ENCODE assay signal across 18 cellular contexts in the genomic region with DNA sequence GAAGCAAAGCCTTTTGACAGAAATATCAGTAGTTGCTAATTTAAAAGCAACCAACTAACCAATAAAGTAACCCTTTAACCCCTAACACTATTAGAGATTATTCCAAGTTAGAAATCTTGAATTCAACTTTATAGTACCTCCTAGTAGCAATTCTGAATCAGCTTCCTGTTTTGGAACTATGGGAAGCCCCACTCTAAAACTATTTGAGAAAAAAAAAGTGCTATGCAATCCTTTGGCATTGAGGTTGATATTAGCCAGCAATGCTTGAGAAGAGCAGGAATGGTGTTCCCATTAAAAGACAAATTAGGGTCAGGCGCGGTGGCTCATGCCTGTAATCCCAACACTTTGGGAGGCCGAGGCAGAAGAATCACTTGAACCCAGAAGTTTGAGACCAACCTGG.
"Had no signal": no experiment of that assay in that cellular context is flagged by ENCODE, and none has a peak within 500 bp of the region (broad histone marks: within the 10 kb centered on the region; RNA-seq: fewer than 3 reads in every experiment).

No MANE protein-coding gene starts in this region.

- DNase-seq: activated naive CD4-positive, alpha-beta T cell treated with anti-CD3 and anti-CD28 coated beads for 36 hours; activated T-cell treated with anti-CD3 and anti-CD28 coated beads for 4 hours; caudate nucleus; effector memory CD4-positive, alpha-beta T cell; kidney; left ventricle myocardium inferior; natural killer cell; retina; stimulated activated CD4-positive, alpha-beta T cell treated with anti-CD3 and anti-CD28 coated beads, Interleukin-15, amount 100 ng/mL, for 24 hours; stimulated activated CD4-positive, alpha-beta T cell treated with anti-CD3 and anti-CD28 coated beads, Interleukin-4, amount 100 ng/mL, for 1 hour; stimulated activated naive B cell treated with anti-CD40 and anti-IgM and Interleukin-4, amounts not matched to agents 10 μg/mL and 1 μg/mL and 100 μg/mL, for 72 hours; tibial artery had no signal

- H3K4me3 Mint-ChIP-seq: activated naive CD4-positive, alpha-beta T cell treated with anti-CD3 and anti-CD28 coated beads for 36 hours; memory B cell; natural killer cell; stimulated activated naive B cell treated with anti-CD40 and anti-IgM and Interleukin-4, amounts not matched to agents 10 μg/mL and 1 μg/mL and 100 μg/mL, for 72 hours had no signal

- H3K9me3 Mint-ChIP-seq: activated naive CD4-positive, alpha-beta T cell treated with anti-CD3 and anti-CD28 coated beads for 36 hours; natural killer cell had no signal

- H3K4me3 ChIP-seq: coronary artery, hepatocyte, left ventricle myocardium inferior, tibial artery had no signal

- FAIRE-seq: kidney, urothelium cell line had no signal

- H3K4me1 Mint-ChIP-seq: memory B cell had no signal

- H3K36me3 ChIP-seq: left ventricle myocardium inferior, neutrophil, tibial artery had no signal

- ATAC-seq: activated CD4-positive, CD25-positive, alpha-beta regulatory T cell treated with anti-CD3 and anti-CD28 coated beads, Interleukin-2, amount 50 U/mL, for 24 hours; natural killer cell; stimulated activated naive B cell treated with anti-CD40 and anti-IgM and Interleukin-4, amounts not matched to agents 10 μg/mL and 1 μg/mL and 100 μg/mL, for 72 hours had no signal

- H3K27me3 ChIP-seq: hepatocyte, tibial artery had no signal

- H3K36me3 Mint-ChIP-seq: memory B cell; natural killer cell; stimulated activated naive B cell treated with anti-CD40 and anti-IgM and Interleukin-4, amounts not matched to agents 10 μg/mL and 1 μg/mL and 100 μg/mL, for 72 hours had no signal

- H3K27ac Mint-ChIP-seq: activated naive CD4-positive, alpha-beta T cell treated with anti-CD3 and anti-CD28 coated beads for 36 hours; memory B cell; natural killer cell; stimulated activated naive B cell treated with anti-CD40 and anti-IgM and Interleukin-4, amounts not matched to agents 10 μg/mL and 1 μg/mL and 100 μg/mL, for 72 hours had no signal
